12 cellular contexts compared by ENCODE assay signal in the genomic region with DNA sequence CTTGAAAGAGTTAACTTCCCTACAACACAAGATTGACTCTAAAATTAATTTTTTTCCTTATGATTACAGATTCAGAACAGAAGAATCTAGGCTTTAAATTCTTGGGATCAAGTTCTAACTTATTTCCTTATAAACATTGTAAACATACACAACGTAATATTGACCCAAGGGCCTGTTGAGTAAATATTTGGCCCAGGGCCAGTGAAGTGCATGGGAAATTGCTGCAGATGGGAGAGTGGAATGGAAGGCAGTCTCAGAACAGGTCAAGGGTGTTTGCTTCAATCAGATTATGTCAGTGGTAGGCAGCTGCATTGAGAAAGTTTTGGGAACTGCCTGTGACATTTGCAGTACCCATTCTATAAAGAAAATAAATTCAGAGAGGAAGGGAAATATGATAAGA.
A peak's percentile ranks its signal among the peaks of the same experiment; 100 is the strongest.
DNase-seq lines count a peak whose midpoint lies in the region; ATAC-seq and TF ChIP-seq lines count a peak whose summit lies in the region.
"Had no signal": no experiment of that assay in that cellular context is flagged by ENCODE, and none has a peak within 500 bp of the region (broad histone marks: within the 10 kb centered on the region; RNA-seq: fewer than 3 reads in every experiment).

No MANE protein-coding gene starts in this region.

- H4K91ac ChIP-seq in mesenchymal stem cell (ENCODE audit: low read length): no peak overlapping the region

- no peak overlapping the region for H3K9ac ChIP-seq in mesenchymal stem cell (ENCODE audit: low read length)

- H3K4me3 ChIP-seq in mesenchymal stem cell (ENCODE audit: insufficient read depth in 1 of 2, low read depth in 1 of 2, low read length in 2 of 2): no peak overlapping the region
- H3K4me3 ChIP-seq: esophagus muscularis mucosa had no signal

- H3K4me3 Mint-ChIP-seq in chondrocyte (ENCODE audit: unreplicated experiment): no peak overlapping the region
- H3K4me3 Mint-ChIP-seq: activated T-helper 17 cell treated with anti-CD3 and anti-CD28 coated beads, Interleukin-2, amount 50 U/mL, for 72 hours; CD8-positive, alpha-beta T cell had no signal

- peak; percentile 28 for DNase-seq in DMS153 (lab: John Stamatoyannopoulos, UW)
- DNase-seq in NCI-H1105 (lab: John Stamatoyannopoulos, UW): peak; percentile 21
- no peak for DNase-seq in chondrocyte (ENCODE audit: low spot score)
- peak; percentile 87 for DNase-seq in mesenchymal stem cell
- DNase-seq in GM20000 (ENCODE audit: low spot score): no peak
- DNase-seq: CD8-positive, alpha-beta T cell; T-helper 9 cell had no signal

- H2BK12ac ChIP-seq in mesenchymal stem cell (ENCODE audit: low read length in 2 of 2): no peak overlapping the region

- H4K8ac ChIP-seq in mesenchymal stem cell (ENCODE audit: low read length): no peak overlapping the region

- H2BK5ac ChIP-seq in mesenchymal stem cell (ENCODE audit: low read depth, low read length, poor library complexity, severe bottlenecking): no peak overlapping the region

- H2AFZ ChIP-seq in mesenchymal stem cell (ENCODE audit: low read depth, low read length): no peak overlapping the region

- H3K4me1 ChIP-seq in mesenchymal stem cell (ENCODE audit: control insufficient read depth, insufficient read depth, low read depth, low read length): peaks cover 8% of the 10 kb centered on the region

- H3K27me3 Mint-ChIP-seq in chondrocyte (ENCODE audit: low read depth): no peaks in the 10 kb centered on the region

- H3K14ac ChIP-seq in mesenchymal stem cell (ENCODE audit: low read length in 2 of 2): no peak overlapping the region

- H3K79me1 ChIP-seq in mesenchymal stem cell (replicated peaks; ENCODE audit: low read length, poor library complexity, severe bottlenecking): peaks cover 17% of the 10 kb centered on the region

- no peak for ATAC-seq in GM19467 (IDR thresholded peaks at IDR 0.05; ENCODE audit: unreplicated experiment)
- no peak for ATAC-seq in HG03520 (IDR thresholded peaks at IDR 0.05; ENCODE audit: unreplicated experiment)
- ATAC-seq in HG03025 (IDR thresholded peaks at IDR 0.05; ENCODE audit: low FRiP score, unreplicated experiment): no peak
- ATAC-seq: activated T-helper 17 cell treated with anti-CD3 and anti-CD28 coated beads, Interleukin-2, amount 50 U/mL, for 72 hours; CD8-positive, alpha-beta T cell had no signal

- peaks cover 9% of the 10 kb centered on the region for H3K36me3 Mint-ChIP-seq in chondrocyte (ENCODE audit: low read depth)
- H3K36me3 Mint-ChIP-seq: CD8-positive, alpha-beta T cell had no signal

- H3K27ac ChIP-seq in mesenchymal stem cell (ENCODE audit: low read length, poor library complexity, severe bottlenecking): no peak overlapping the region
- H3K27ac ChIP-seq: esophagus muscularis mucosa had no signal

- no peak overlapping the region for H3K4me2 ChIP-seq in mesenchymal stem cell (ENCODE audit: low read length, poor library complexity, severe bottlenecking)

- H3K18ac ChIP-seq in mesenchymal stem cell (ENCODE audit: low read depth in 1 of 2, low read length in 2 of 2): no peak overlapping the region

- H3K23ac ChIP-seq in mesenchymal stem cell (ENCODE audit: low read length in 2 of 2): no peak overlapping the region

- no peak for TF ChIP-seq CTCF in chondrocyte (IDR thresholded peaks at IDR 0.05)
- TF ChIP-seq CTCF in GM20000 (IDR thresholded peaks at IDR 0.05; ENCODE audit: extremely low read depth, missing control alignments): no peak

- H3K4ac ChIP-seq in mesenchymal stem cell (ENCODE audit: low read depth in 1 of 2, low read length in 2 of 2): no peak overlapping the region

- H2BK15ac ChIP-seq in mesenchymal stem cell (ENCODE audit: low read depth, poor library complexity, severe bottlenecking): no peak overlapping the region

- H2BK120ac ChIP-seq in mesenchymal stem cell (ENCODE audit: low read depth, low read length): no peak overlapping the region

- H3K27me3 ChIP-seq in mesenchymal stem cell (ENCODE audit: control insufficient read depth in 1 of 2, insufficient read depth in 1 of 2, low read length in 2 of 2): no peaks in the 10 kb centered on the region
- H3K27me3 ChIP-seq: esophagus muscularis mucosa had no signal

- 0% methylated on average over 1 of the region's 1 CpG for WGBS in mesenchymal stem cell

- H3K9me3 Mint-ChIP-seq in chondrocyte (ENCODE audit: low read depth): no peaks in the 10 kb centered on the region
- H3K9me3 Mint-ChIP-seq: activated T-helper 17 cell treated with anti-CD3 and anti-CD28 coated beads, Interleukin-2, amount 50 U/mL, for 72 hours; CD8-positive, alpha-beta T cell had no signal

- H3K4me1 Mint-ChIP-seq in chondrocyte (ENCODE audit: low read depth): peaks cover 85% of the 10 kb centered on the region

- peaks cover 11 to 92% of the 10 kb centered on the region in 2 experiments for H3K36me3 ChIP-seq in mesenchymal stem cell (ENCODE audit: control insufficient read depth in 1 of 2, insufficient read depth in 2 of 2, low read depth in 1 of 2, low read length in 2 of 2)
- H3K36me3 ChIP-seq: esophagus muscularis mucosa had no signal

- no peak overlapping the region for H2AK5ac ChIP-seq in mesenchymal stem cell (ENCODE audit: low read length, severe bottlenecking)

- peak overlapping the region; percentile 87 for H3K27ac Mint-ChIP-seq in chondrocyte (ENCODE audit: unreplicated experiment)
- H3K27ac Mint-ChIP-seq: activated T-helper 17 cell treated with anti-CD3 and anti-CD28 coated beads, Interleukin-2, amount 50 U/mL, for 72 hours; CD8-positive, alpha-beta T cell had no signal

- H3K9me3 ChIP-seq in mesenchymal stem cell (ENCODE audit: control insufficient read depth, low read length): no peaks in the 10 kb centered on the region
- H3K9me3 ChIP-seq: esophagus muscularis mucosa had no signal

Comparison
In these comparisons a context has a peak if more than half of its experiments do, and no peak if none do; other contexts are left out.
1. DNase-seq: peak in DMS153 (single experiment), NCI-H1105 (single experiment) and mesenchymal stem cell (single experiment); none in chondrocyte (single experiment) and GM20000 (single experiment).